Comparison of ENCODE assay signal across 8 cellular contexts in genomic region chr6:30885481-30885998, GRCh38. TPM values are rescaled to one million over a fixed set of nuclear protein-coding genes. Genes with fewer than 3 reads are reported as not detected.
DNase-seq lines count a peak whose midpoint lies in the region; ATAC-seq, FAIRE-seq and TF ChIP-seq lines count a peak whose summit lies in the region.

No MANE protein-coding gene starts in this region.

- H3K9me3 ChIP-seq in WERI-Rb-1 (ENCODE audit: severe bottlenecking) (no peaks in the 10 kb centered on the region), gastroesophageal sphincter (no peaks in the 10 kb centered on the region), pancreas (no peaks in the 10 kb centered on the region)

- H3K4me3 ChIP-seq in AG04449 (ENCODE audit: low read depth, low read length) (peak overlapping the region; percentile 82), WERI-Rb-1 (ENCODE audit: low read depth, low read length) (peak overlapping the region; percentile 58), gastroesophageal sphincter (peak overlapping the region; percentile 85 to 93), pancreas (peak overlapping the region; percentile 69 to 75 (median 73))

- intact Hi-C loops in pancreas (cut with DNase I): loop anchor here in 1 of 3 donors (10.0 kb wide), 1 partner anchor 151 kb away; no protein-coding TSS in a partner anchor

- no peak for TF ChIP-seq POLR2A in GM12891 (IDR thresholded peaks at IDR 0.05; ENCODE audit: low read depth, low read length)
- no peak for TF ChIP-seq POLR2A in gastroesophageal sphincter (IDR thresholded peaks at IDR 0.05)

- 3 to 33% methylated on average over 1 to 5 of the region's 7 CpGs for WGBS in gastroesophageal sphincter (ENCODE audit: low coverage in 1 of 2), 2 donors
- 10 to 11% methylated on average over 7 of the region's 7 CpGs for WGBS in pancreas, 2 donors

- H3K4me1 ChIP-seq in gastroesophageal sphincter (peaks cover 0 to 73% (median 31%) of the 10 kb centered on the region in 3 donors), pancreas (peaks cover 15 to 27% (median 20%) of the 10 kb centered on the region in 3 donors)

- CTCF ChIA-PET in AG04449 (lab: Yijun Ruan, JAX): interaction anchor here (1.3 to 13.1 kb wide), 11 partner anchors 8 to 194 kb away, joined by 3 to 472 read pairs (median 7); no protein-coding TSS in a partner anchor

- POLR2A ChIA-PET in AG04449 (lab: Yijun Ruan, JAX): interaction anchor here (0.7 to 0.8 kb wide), 3 partner anchors 28 to 133 kb away, joined by 3 to 4 read pairs (median 3); partner anchors contain the start of gene VARS2

- peak overlapping the region; percentile 84 for H3K27ac ChIP-seq in WERI-Rb-1
- peak overlapping the region in 3 of 4 donors; percentile 90 to 96 (median 92) for H3K27ac ChIP-seq in gastroesophageal sphincter
- peak overlapping the region; percentile 42 to 96 (median 89) for H3K27ac ChIP-seq in pancreas

- ATAC-seq in gastroesophageal sphincter (no peak), pancreas (peak; percentile 11 to 27 (median 22)), GM18873 (IDR thresholded peaks at IDR 0.05; ENCODE audit: low FRiP score, unreplicated experiment) (no peak)
- no peak for ATAC-seq in activated CD4-positive, CD25-positive, alpha-beta regulatory T cell treated with anti-CD3 and anti-CD28 coated beads, Interleukin-2, amount 50 U/mL, for 24 hours

- TF ChIP-seq CTCF in AG04449 (IDR thresholded peaks at IDR 0.05; ENCODE audit: insufficient read depth, low read length, missing control alignments): no peak
- no peak for TF ChIP-seq CTCF in WERI-Rb-1 (IDR thresholded peaks at IDR 0.05; ENCODE audit: low read depth, low read length)
- TF ChIP-seq CTCF in gastroesophageal sphincter (IDR thresholded peaks at IDR 0.05): no peak
- TF ChIP-seq CTCF in pancreas (IDR thresholded peaks at IDR 0.05): no peak

- TF ChIP-seq EP300 in gastroesophageal sphincter (IDR thresholded peaks at IDR 0.05): no peak

- no peaks in the 10 kb centered on the region for H3K27me3 ChIP-seq in WERI-Rb-1 (ENCODE audit: insufficient read depth, low read depth, severe bottlenecking)
- no peaks in the 10 kb centered on the region for H3K27me3 ChIP-seq in gastroesophageal sphincter
- H3K27me3 ChIP-seq in pancreas: no peaks in the 10 kb centered on the region

- FAIRE-seq in GM12891 (lab: Jason Lieb, UNC) (peak; percentile 66), pancreas (lab: Jason Lieb, UNC) (no peak)

- DNase-seq in AG04449 (ENCODE audit: low read depth, low spot score) (no peak), GM12891 (ENCODE audit: insufficient read length, low spot score) (no peak), WERI-Rb-1 (no peak), pancreas (peak in 3 of 6 donors; percentile 45 to 65 (median 56)), NCI-H1694 treated with DMSO at 0.1 percent for 48 hours (lab: John Stamatoyannopoulos, UW) (no peak)

- peaks cover 24% of the 10 kb centered on the region for H3K36me3 ChIP-seq in WERI-Rb-1
- peaks cover 0 to 18% of the 10 kb centered on the region in 2 donors for H3K36me3 ChIP-seq in gastroesophageal sphincter
- H3K36me3 ChIP-seq in pancreas: peaks cover 0 to 21% (median 7%) of the 10 kb centered on the region in 3 donors

TF ChIP-seq in GM12891, 5 proteins besides CTCF, POLR2A, EP300 and RAD21:
- TF ChIP-seq PAX5 (IDR thresholded peaks at IDR 0.05; ENCODE audit: insufficient read depth, low read length, severe bottlenecking) (no peak), POU2F2 (IDR thresholded peaks at IDR 0.05; ENCODE audit: low read depth, low read length) (peak; percentile 59; the same call in 1 of the 2 replicates)

RNA-seq across cellular contexts. Expression of gene DDR1, which starts 1.2 kb away (rescaled TPM):
- polyA plus RNA-seq in GM12891 (2012; ENCODE audit: low read depth, missing spikeins): 13.9 TPM
- total RNA-seq in gastroesophageal sphincter: 10 to 100 TPM; 25.4 to 40.4 (median 30.9) TPM
- 100 to 1,000 TPM in 4 of 6 donors, 10 to 100 TPM in 2; 92.7 to 160 (median 118) TPM for total RNA-seq in pancreas
- polyA plus RNA-seq in pancreas: 100 to 1,000 TPM; 103 to 149 TPM

RNA-seq across cellular contexts. Expression of gene GTF2H4, which starts 22.5 kb away (rescaled TPM):
- 24.9 TPM for polyA plus RNA-seq in GM12891 (2012; ENCODE audit: low read depth, missing spikeins)
- 10 to 100 TPM in 3 of 4 donors, 1 to 10 TPM in 1; 9.4 to 16.4 (median 11.8) TPM for total RNA-seq in gastroesophageal sphincter
- total RNA-seq in pancreas: 10 to 100 TPM in 5 of 6 donors, 1 to 10 TPM in 1; 9.4 to 23.2 (median 13.0) TPM
- 10 to 100 TPM; 34.6 to 45.8 TPM for polyA plus RNA-seq in pancreas

RNA-seq across cellular contexts. Expression of gene VARS2, which starts 28.5 kb away (rescaled TPM):
- 28.0 TPM for polyA plus RNA-seq in GM12891 (2012; ENCODE audit: low read depth, missing spikeins)
- 10 to 100 TPM in 3 of 4 donors, 1 to 10 TPM in 1; 9.7 to 16.5 (median 12.8) TPM for total RNA-seq in gastroesophageal sphincter
- 10 to 100 TPM; 11.3 to 25.8 (median 17.1) TPM for total RNA-seq in pancreas
- polyA plus RNA-seq in pancreas: 10 to 100 TPM; 40.4 to 40.6 TPM

RNA-seq across cellular contexts. Expression of gene SFTA2, which starts 46.4 kb away (rescaled TPM):
- polyA plus RNA-seq in GM12891 (2012; ENCODE audit: low read depth, missing spikeins): not detected
- not detected for total RNA-seq in gastroesophageal sphincter
- 1 to 10 TPM in 5 of 6 donors, under 1 TPM in 1; 0.83 to 6.6 (median 2.1) TPM for total RNA-seq in pancreas
- polyA plus RNA-seq in pancreas: 10 to 100 TPM; 14.4 to 22.9 TPM

RNA-seq across cellular contexts. Expression of gene MUCL3, which starts 55.2 kb away (rescaled TPM):
- 0.13 TPM for polyA plus RNA-seq in GM12891 (2012; ENCODE audit: low read depth, missing spikeins)
- total RNA-seq in gastroesophageal sphincter: under 1 TPM in 1 of 4 donors, not detected in 3; 0.04 TPM
- 1 to 10 TPM in 1 of 6 donors, under 1 TPM in 1, not detected in 4; 0.09 to 5.6 TPM for total RNA-seq in pancreas
- 1 to 10 TPM in 1 of 2 donors, under 1 TPM in 1; 0.04 to 1.2 TPM for polyA plus RNA-seq in pancreas

Comparison
In these comparisons a context has a peak if more than half of its experiments do, and no peak if none do; other contexts are left out.
1. ATAC-seq: peak in pancreas (4 of 4); none in gastroesophageal sphincter (single experiment), GM18873 (single experiment) and activated CD4-positive, CD25-positive, alpha-beta regulatory T cell treated with anti-CD3 and anti-CD28 coated beads, Interleukin-2, amount 50 U/mL, for 24 hours (0 of 2).
2. Peak in every context shown above with its lines, with median percentiles within 50 percentile points of each other: H3K4me3 ChIP-seq and H3K27ac ChIP-seq.